Comparison of ENCODE assay signal across 21 cellular contexts in the genomic region with DNA sequence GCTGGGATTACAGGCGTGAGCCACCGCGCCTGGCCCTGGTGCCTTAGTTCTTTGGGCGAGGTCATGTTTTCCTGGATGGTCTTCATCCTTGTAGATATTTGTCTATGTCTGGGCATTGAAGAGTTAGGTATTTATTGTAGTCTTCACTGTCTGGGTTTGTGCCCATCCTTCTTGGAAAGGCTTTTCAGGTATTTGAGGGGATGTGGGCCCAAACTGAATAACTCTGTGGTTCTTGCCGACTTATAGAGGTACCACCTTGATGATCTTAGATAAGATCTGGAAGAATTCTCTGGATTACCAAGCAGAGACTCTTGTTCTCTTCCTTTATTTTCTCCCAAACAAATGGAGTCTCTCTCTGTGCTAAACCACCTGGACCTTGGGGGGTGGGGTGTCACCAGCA. TPM values are rescaled to one million over a fixed set of nuclear protein-coding genes. Genes with fewer than 3 reads are reported as not detected.
DNase-seq lines count a peak whose midpoint lies in the region; ATAC-seq and TF ChIP-seq lines count a peak whose summit lies in the region.
"Had no signal": no experiment of that assay in that cellular context is flagged by ENCODE, and none has a peak within 500 bp of the region (broad histone marks: within the 10 kb centered on the region; RNA-seq: fewer than 3 reads in every experiment).

No MANE protein-coding gene starts in this region.

- no peak overlapping the region for H3K4ac ChIP-seq in H9 (ENCODE audit: low read depth, low read length)
- H3K4ac ChIP-seq in mesendoderm (ENCODE audit: low read depth, low read length): no peak overlapping the region

- H3K4me3 ChIP-seq in mesendoderm (ENCODE audit: low read length) (no peak overlapping the region), subcutaneous abdominal adipose tissue (ENCODE audit: low read depth in 1 of 5, low read length in 5 of 5) (no peak overlapping the region)
- H3K4me3 ChIP-seq: A549; BLaER1 treated with 17β-estradiol and CSF1 and Interleukin-3, amounts not matched to agents 10 nM and 100 nM; GM23248 had no signal

- no peak overlapping the region for H3K14ac ChIP-seq in H9 (ENCODE audit: insufficient read depth, low read length)

- H2BK5ac ChIP-seq in H9 (ENCODE audit: insufficient read length, low read length) (no peak overlapping the region), mesendoderm (ENCODE audit: low read length) (no peak overlapping the region)

- H4K5ac ChIP-seq in H9 (ENCODE audit: insufficient read length, low read depth, low read length) (no peak overlapping the region), mesendoderm (ENCODE audit: low read length) (no peak overlapping the region)

- H3K27me3 ChIP-seq in H9 (ENCODE audit: insufficient read depth, low read length) (no peaks in the 10 kb centered on the region), mesendoderm (ENCODE audit: insufficient read depth, low read length, poor library complexity) (no peaks in the 10 kb centered on the region), subcutaneous abdominal adipose tissue (ENCODE audit: control insufficient read depth in 5 of 5, insufficient read depth in 4 of 5, low read length in 5 of 5) (no peaks in the 10 kb centered on the region)
- H3K27me3 ChIP-seq: BE2C had no signal

- H3K4me1 Mint-ChIP-seq in H9 (peaks cover 56 to 67% of the 10 kb centered on the region in 2 experiments), WTC11 (peaks cover 65% of the 10 kb centered on the region)
- H3K4me1 Mint-ChIP-seq in effector memory CD8-positive, alpha-beta T cell (ENCODE audit: low read depth in 2 of 2): no peaks in the 10 kb centered on the region
- H3K4me1 Mint-ChIP-seq: CD8-positive, alpha-beta memory T cell had no signal

- H3K9me3 ChIP-seq in H9 (ENCODE audit: control insufficient read depth, low read depth, low read length) (no peaks in the 10 kb centered on the region), subcutaneous abdominal adipose tissue (ENCODE audit: control insufficient read depth in 5 of 5, low read length in 5 of 5) (no peaks in the 10 kb centered on the region)
- H3K9me3 ChIP-seq: A549, BE2C had no signal

- H3K23ac ChIP-seq in H9 (ENCODE audit: insufficient read length, low read depth, low read length) (no peak overlapping the region), mesendoderm (ENCODE audit: low read length) (no peak overlapping the region)

- H3K56ac ChIP-seq in H9 (ENCODE audit: insufficient read length, low read depth, low read length) (no peak overlapping the region), mesendoderm (ENCODE audit: low read length) (peak overlapping the region; percentile 6)

- CTCF ChIA-PET in WTC11 (lab: Charles Lee): interaction anchor here (0.7 kb wide), 1 partner anchor 10 kb away, joined by 3 read pairs; no protein-coding TSS in a partner anchor

- H4K8ac ChIP-seq in H9 (replicated peaks; ENCODE audit: insufficient read length, low read depth, low read length) (no peak overlapping the region), mesendoderm (ENCODE audit: low read depth, low read length) (no peak overlapping the region)

- H3K79me1 ChIP-seq in H9 (ENCODE audit: insufficient read depth, low read depth, low read length, poor library complexity, severe bottlenecking): no peaks in the 10 kb centered on the region
- peaks cover 6% of the 10 kb centered on the region for H3K79me1 ChIP-seq in mesendoderm (ENCODE audit: low read length)

- POLR2A ChIA-PET in WTC11 (lab: Charles Lee): no interaction called here

- H3K27ac ChIP-seq in H9 (ENCODE audit: insufficient read length, low read depth, low read length) (no peak overlapping the region), mesendoderm (ENCODE audit: low read depth, low read length) (no peak overlapping the region), subcutaneous abdominal adipose tissue (ENCODE audit: low read depth, low read length) (peak overlapping the region; percentile 79)
- H3K27ac ChIP-seq: BLaER1 treated with 17β-estradiol and CSF1 and Interleukin-3, amounts not matched to agents 10 nM and 100 nM; GM23248 had no signal

- H2AK5ac ChIP-seq in H9 (ENCODE audit: insufficient read length, low read length) (no peak overlapping the region), mesendoderm (ENCODE audit: low read length) (no peak overlapping the region)

- H3K79me2 ChIP-seq in H9 (ENCODE audit: insufficient read depth, low read length) (peaks cover 54% of the 10 kb centered on the region; the same call in 1 of the 2 replicates), mesendoderm (ENCODE audit: control insufficient read depth, insufficient read depth, low read length) (peaks cover 44% of the 10 kb centered on the region)

- H3K9ac ChIP-seq in H9 (ENCODE audit: extremely low read depth, insufficient read length, low read length) (no peak overlapping the region), mesendoderm (ENCODE audit: low read length) (no peak overlapping the region), subcutaneous abdominal adipose tissue (ENCODE audit: low read length in 5 of 5) (no peak overlapping the region)
- H3K9ac ChIP-seq: BLaER1 treated with 17β-estradiol and CSF1 and Interleukin-3, amounts not matched to agents 10 nM and 100 nM; GM23248 had no signal

- H3K4me2 ChIP-seq in H9 (ENCODE audit: insufficient read depth, insufficient read length, low read length): no peak overlapping the region
- no peak overlapping the region for H3K4me2 ChIP-seq in mesendoderm (ENCODE audit: low read length)
- H3K4me2 ChIP-seq: A549; BLaER1 treated with 17β-estradiol and CSF1 and Interleukin-3, amounts not matched to agents 10 nM and 100 nM had no signal

- H3K4me3 Mint-ChIP-seq in H9 (no peak overlapping the region), WTC11 (no peak overlapping the region)
- no peak overlapping the region for H3K4me3 Mint-ChIP-seq in effector memory CD8-positive, alpha-beta T cell
- H3K4me3 Mint-ChIP-seq: CD14-positive monocyte; CD4-positive, alpha-beta T cell; CD8-positive, alpha-beta memory T cell had no signal

- TF ChIP-seq CTCF in H9 (conservative IDR thresholded peaks at IDR 0.05) (no peak), WTC11 (IDR thresholded peaks at IDR 0.05) (no peak)

- ATAC-seq in WTC11 (no peak), HG03520 (IDR thresholded peaks at IDR 0.05; ENCODE audit: unreplicated experiment) (no peak), HG03571 (IDR thresholded peaks at IDR 0.05; ENCODE audit: unreplicated experiment) (no peak)
- no peak for ATAC-seq in effector memory CD8-positive, alpha-beta T cell (replicated peaks)
- ATAC-seq: HCT116 had no signal

- no CpG with 5 or more reads among the region's 5 CpGs for WGBS in H9 (ENCODE audit: extremely low coverage, insufficient read length, low lambda C conversion rate)
- WGBS in mesendoderm (ENCODE audit: extremely low coverage, insufficient coverage, low lambda C conversion rate): no CpG with 5 or more reads among the region's 5 CpGs

- H3K36me3 ChIP-seq in mesendoderm (ENCODE audit: control insufficient read depth, insufficient read depth, low read length) (no peaks in the 10 kb centered on the region), subcutaneous abdominal adipose tissue (ENCODE audit: control insufficient read depth in 5 of 5, insufficient read depth in 5 of 5, low read length in 5 of 5) (no peaks in the 10 kb centered on the region)
- H3K36me3 ChIP-seq: BE2C; BLaER1 treated with 17β-estradiol and CSF1 and Interleukin-3, amounts not matched to agents 10 nM and 100 nM had no signal

- DNase-seq in H9 (no peak), WTC11 (ENCODE audit: low spot score) (no peak), mesendoderm (no peak), GF-D8 (lab: John Stamatoyannopoulos, UW) (no peak)
- no peak for DNase-seq in effector memory CD8-positive, alpha-beta T cell
- DNase-seq: 8988T; ACHN; AML-193; BE2C; CD4-positive, alpha-beta T cell; CD8-positive, alpha-beta memory T cell; DMS53; DMS79 treated with DMSO at 0.1 percent for 48 hours; GM23248 had no signal

- H3K4me1 ChIP-seq in H9 (ENCODE audit: insufficient read depth, low read length) (peaks cover 7% of the 10 kb centered on the region; the same call in 1 of the 2 replicates), mesendoderm (ENCODE audit: control insufficient read depth, low read depth, low read length) (peaks cover 17% of the 10 kb centered on the region), subcutaneous abdominal adipose tissue (ENCODE audit: control insufficient read depth in 5 of 5, insufficient read depth in 5 of 5, low read length in 5 of 5) (peaks cover 3 to 26% (median 23%) of the 10 kb centered on the region in 5 donors)
- H3K4me1 ChIP-seq: BE2C had no signal

- H2BK120ac ChIP-seq in H9 (ENCODE audit: low read depth, low read length, poor library complexity, severe bottlenecking): no peak overlapping the region
- no peak overlapping the region for H2BK120ac ChIP-seq in mesendoderm (ENCODE audit: low read depth, low read length)

- H2BK15ac ChIP-seq in H9 (ENCODE audit: low read depth, low read length) (no peak overlapping the region), mesendoderm (replicated peaks; ENCODE audit: low read depth) (no peak overlapping the region)

- no peak overlapping the region for H3K18ac ChIP-seq in H9 (ENCODE audit: insufficient read length, low read depth, low read length)
- no peak overlapping the region for H3K18ac ChIP-seq in mesendoderm (ENCODE audit: low read length)

- peak overlapping the region; percentile 62 to 87 (median 73); a peak in 4 of 7 replicates for H3K27ac Mint-ChIP-seq in H9
- H3K27ac Mint-ChIP-seq in WTC11: peak overlapping the region; percentile 79; the same call in 1 of the 2 replicates
- H3K27ac Mint-ChIP-seq in effector memory CD8-positive, alpha-beta T cell: no peak overlapping the region
- H3K27ac Mint-ChIP-seq: CD4-positive, alpha-beta T cell; CD8-positive, alpha-beta memory T cell had no signal

- no peak overlapping the region for H2BK20ac ChIP-seq in H9 (ENCODE audit: low read depth, low read length, poor library complexity, severe bottlenecking)

- H3K23me2 ChIP-seq in H9 (ENCODE audit: insufficient read length, low read depth, low read length, poor library complexity, severe bottlenecking): no peaks in the 10 kb centered on the region

- no peak overlapping the region for H2AFZ ChIP-seq in H9 (ENCODE audit: low read length)
- H2AFZ ChIP-seq: GM23248 had no signal

- H3T11ph ChIP-seq in H9 (ENCODE audit: low read length): no peak overlapping the region

- no peak overlapping the region for H2BK12ac ChIP-seq in H9 (ENCODE audit: insufficient read length, low read depth, low read length)

- H3K36me3 Mint-ChIP-seq in H9 (ENCODE audit: insufficient read depth in 1 of 3, low read depth in 3 of 3) (peaks cover 21 to 46% (median 29%) of the 10 kb centered on the region in 3 experiments; a peak in 6 of 7 replicates), WTC11 (peaks cover 14% of the 10 kb centered on the region)
- H3K36me3 Mint-ChIP-seq in effector memory CD8-positive, alpha-beta T cell (ENCODE audit: insufficient read depth): peaks cover 2% of the 10 kb centered on the region
- H3K36me3 Mint-ChIP-seq: CD14-positive monocyte; CD8-positive, alpha-beta memory T cell had no signal

- H3K27me3 Mint-ChIP-seq in H9 (ENCODE audit: low read depth) (no peaks in the 10 kb centered on the region; the same call in none of the 2 replicates), WTC11 (ENCODE audit: low read depth) (no peaks in the 10 kb centered on the region)
- peaks cover 13 to 21% of the 10 kb centered on the region in 2 donors for H3K27me3 Mint-ChIP-seq in effector memory CD8-positive, alpha-beta T cell

- no peak overlapping the region for H4K91ac ChIP-seq in H9 (ENCODE audit: insufficient read length, low read depth, low read length)

- H3K9me3 Mint-ChIP-seq in H9 (peaks cover 0 to 4% of the 10 kb centered on the region in 2 experiments; a peak in 2 of 5 replicates), WTC11 (peaks cover 4% of the 10 kb centered on the region)
- no peaks in the 10 kb centered on the region for H3K9me3 Mint-ChIP-seq in effector memory CD8-positive, alpha-beta T cell
- H3K9me3 Mint-ChIP-seq: CD4-positive, alpha-beta T cell; CD8-positive, alpha-beta memory T cell had no signal

- H4K20me1 ChIP-seq in H9 (ENCODE audit: control insufficient read depth, insufficient read depth, insufficient read length): no peaks in the 10 kb centered on the region
- H4K20me1 ChIP-seq: BLaER1 treated with 17β-estradiol and CSF1 and Interleukin-3, amounts not matched to agents 10 nM and 100 nM had no signal

RNA-seq across cellular contexts. Expression of a gene that starts 18.9 kb away (rescaled TPM):
- total RNA-seq in H9 (2021): 53.9 and 54.3 TPM in 2 replicates
- total RNA-seq in WTC11 (2021): 32.8 to 39.7 TPM (median 35.7 TPM) in 3 replicates
- 8.2 TPM for polyA plus RNA-seq in mesendoderm (2013, experiment 1 of 2)
- 9.0 TPM for polyA plus RNA-seq in mesendoderm (2013, experiment 2 of 2)

Comparison
In these comparisons a context has a peak if more than half of its experiments do, and no peak if none do; other contexts are left out.
1. H3K27ac Mint-ChIP-seq: peak in H9 (3 of 3) and WTC11 (single experiment); none in effector memory CD8-positive, alpha-beta T cell (0 of 2).